In genomic region chr1:2535455-2535854, GRCh38 we compare ENCODE assay signal across 1 cellular context.
A peak's percentile ranks its signal among the peaks of the same experiment; 100 is the strongest.
TF ChIP-seq lines count a peak whose summit lies in the region.

No MANE protein-coding gene starts in this region.

TF ChIP-seq in H1, 55 proteins besides CTCF, POLR2A, EP300 and RAD21:
- TF ChIP-seq, protein P1, sequence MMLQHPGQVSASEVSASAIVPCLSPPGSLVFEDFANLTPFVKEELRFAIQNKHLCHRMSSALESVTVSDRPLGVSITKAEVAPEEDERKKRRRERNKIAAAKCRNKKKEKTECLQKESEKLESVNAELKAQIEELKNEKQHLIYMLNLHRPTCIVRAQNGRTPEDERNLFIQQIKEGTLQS (IDR thresholded peaks at IDR 0.05; ENCODE audit: insufficient read depth, low read depth, low read length): no peak
- TF ChIP-seq MAX (IDR thresholded peaks at IDR 0.05) (peak; percentile 40; the same call in 1 of the 2 replicates), KDM4A (IDR thresholded peaks at IDR 0.05; ENCODE audit: low read depth, low read length, severe bottlenecking) (no peak), ZNF274 (IDR thresholded peaks at IDR 0.05; ENCODE audit: borderline replicate concordance, extremely low read depth, low read length) (no peak), FOSL1 (IDR thresholded peaks at IDR 0.05; ENCODE audit: insufficient read depth, low read depth, low read length) (no peak)
